ENCODE assay signal across 31 cellular contexts in the genomic region with DNA sequence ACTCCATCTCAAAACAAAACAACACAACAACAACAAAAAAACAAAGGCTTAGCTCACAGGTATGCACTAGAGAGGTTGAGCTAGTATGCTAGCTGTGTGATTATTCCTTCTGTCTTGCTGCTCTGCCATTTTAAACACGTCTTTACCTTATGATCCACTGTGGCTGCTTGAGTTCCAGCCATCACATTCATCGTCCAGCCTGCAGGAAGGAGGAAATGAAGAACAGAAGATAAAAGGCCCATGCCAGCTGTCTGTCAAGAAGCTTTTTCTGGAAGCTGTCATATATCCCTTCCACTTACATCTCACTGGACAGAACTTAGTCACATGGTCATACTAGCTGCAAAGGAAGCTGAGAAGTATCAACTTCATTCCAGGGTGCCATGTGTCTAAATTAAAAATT. TPM values are rescaled to one million over a fixed set of nuclear protein-coding genes. Genes with fewer than 3 reads are reported as not detected.
"Had no signal": no experiment of that assay in that cellular context is flagged by ENCODE, and none has a peak within 500 bp of the region (broad histone marks: within the 10 kb centered on the region; RNA-seq: fewer than 3 reads in every experiment).

No MANE protein-coding gene starts in this region.

- H3K27me3 ChIP-seq: neural progenitor cell, neutrophil, ovary, right atrium auricular region, right lobe of liver, tibial nerve, upper lobe of left lung, vagina had no signal

- H3K4me2 ChIP-seq: neural progenitor cell, smooth muscle cell had no signal

- ATAC-seq: natural killer cell; right lobe of liver; stimulated activated memory B cell treated with anti-CD40 and anti-IgM and Interleukin-4, amounts not matched to agents 10 μg/mL and 1 μg/mL and 100 μg/mL, for 72 hours; stimulated activated naive CD8-positive, alpha-beta T cell treated with anti-CD3 and anti-CD28 coated beads, Interleukin-15, amount 100 ng/mL, for 72 hours had no signal

- H3K27me3 Mint-ChIP-seq: naive B cell; stimulated activated memory B cell treated with anti-CD40 and anti-IgM and Interleukin-4, amounts not matched to agents 10 μg/mL and 1 μg/mL and 100 μg/mL, for 72 hours; stimulated activated naive CD8-positive, alpha-beta T cell treated with anti-CD3 and anti-CD28 coated beads, Interleukin-15, amount 100 ng/mL, for 72 hours had no signal

- DNase-seq: left ventricle myocardium inferior; midbrain; naive B cell; natural killer cell; nephron progenitor cell; occipital lobe; ovary; right lobe of liver; stimulated activated CD4-positive, alpha-beta T cell treated with anti-CD3 and anti-CD28 coated beads, Interleukin-1b, Interleukin-23, amount 100 ng/mL, for 48 hours; stimulated activated CD4-positive, alpha-beta T cell treated with anti-CD3 and anti-CD28 coated beads, Interleukin-2, amount 100 ng/mL, for 48 hours; stimulated activated CD4-positive, alpha-beta T cell treated with anti-CD3 and anti-CD28 coated beads, Interleukin-4, amount 100 ng/mL, for 4 hours; stimulated activated CD8-positive, alpha-beta memory T cell treated with anti-CD3 and anti-CD28 coated beads, Interleukin-4, amount 100 ng/mL, for 48 hours; stimulated activated naive CD4-positive, alpha-beta T cell treated with Interleukin-2 at 50 U/mL for 16 hours; stimulated activated naive CD8-positive, alpha-beta T cell treated with anti-CD3 and anti-CD28 coated beads, Interleukin-15, amount 100 ng/mL, for 72 hours; substantia nigra; upper lobe of left lung had no signal

- H3K9ac ChIP-seq: neural progenitor cell had no signal

- H3K9me3 Mint-ChIP-seq: naive B cell; natural killer cell; nephron progenitor cell; stimulated activated naive CD8-positive, alpha-beta T cell treated with anti-CD3 and anti-CD28 coated beads, Interleukin-15, amount 100 ng/mL, for 72 hours had no signal

- H3K27ac Mint-ChIP-seq: neural progenitor cell; progenitor cell of endocrine pancreas; stimulated activated memory B cell treated with anti-CD40 and anti-IgM and Interleukin-4, amounts not matched to agents 10 μg/mL and 1 μg/mL and 100 μg/mL, for 72 hours; stimulated activated naive CD8-positive, alpha-beta T cell treated with anti-CD3 and anti-CD28 coated beads, Interleukin-15, amount 100 ng/mL, for 72 hours had no signal

- H3K4me3 Mint-ChIP-seq: naive B cell; natural killer cell; nephron progenitor cell; stimulated activated memory B cell treated with anti-CD40 and anti-IgM and Interleukin-4, amounts not matched to agents 10 μg/mL and 1 μg/mL and 100 μg/mL, for 72 hours; stimulated activated naive CD8-positive, alpha-beta T cell treated with anti-CD3 and anti-CD28 coated beads, Interleukin-15, amount 100 ng/mL, for 72 hours had no signal

- H3K36me3 Mint-ChIP-seq: natural killer cell, neural progenitor cell had no signal

- H3K36me3 ChIP-seq: neural progenitor cell, ovary, right lobe of liver, vagina had no signal

- H3K27ac ChIP-seq: left ventricle myocardium inferior, neural progenitor cell, neutrophil, ovary, right atrium auricular region, right lobe of liver, tibial nerve, upper lobe of left lung, vagina had no signal

- H3K4me1 ChIP-seq: neural progenitor cell, right lobe of liver had no signal

- H2AFZ ChIP-seq: neural progenitor cell had no signal

- H3K4me3 ChIP-seq: left ventricle myocardium inferior, lung, neural progenitor cell, ovary, right atrium auricular region, right lobe of liver, smooth muscle cell, tibial nerve, upper lobe of left lung, vagina had no signal

- H3K4me1 Mint-ChIP-seq: neural progenitor cell had no signal

- H3K9me3 ChIP-seq: neutrophil, ovary, right atrium auricular region, right lobe of liver, upper lobe of left lung, vagina had no signal

RNA-seq across cellular contexts. Expression of a gene that starts 27.2 kb away (rescaled TPM):
- total RNA-seq: kidney epithelial cell, left ventricle myocardium inferior, lower leg skin, mesenteric fat pad, ovary, progenitor cell of endocrine pancreas, renal cortical epithelial cell, right atrium auricular region, right lobe of liver, skeletal muscle tissue, smooth muscle cell, tibial nerve, urinary bladder, vagina had no signal
- polyA plus RNA-seq: ovary, smooth muscle cell had no signal
